23 cellular contexts compared by ENCODE assay signal in the genomic region with DNA sequence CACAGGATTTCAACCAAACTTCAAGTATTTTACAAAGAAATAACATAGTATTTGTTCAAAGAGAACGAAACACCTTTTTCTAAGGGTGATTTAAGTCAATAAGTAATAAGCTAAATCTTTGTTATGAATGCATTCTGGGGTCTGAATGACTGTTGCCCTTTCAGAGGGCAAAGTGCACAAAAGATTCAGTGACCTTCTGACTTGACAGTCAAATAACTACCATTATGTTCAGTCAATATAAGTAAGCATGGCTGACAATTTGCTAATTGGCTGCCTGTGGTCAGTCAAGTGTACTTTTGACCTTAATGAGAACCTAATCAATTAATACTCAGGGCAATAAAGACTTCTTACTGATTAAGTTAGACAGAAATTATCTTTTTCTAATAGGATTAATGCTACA.
"Had no signal": no experiment of that assay in that cellular context is flagged by ENCODE, and none has a peak within 500 bp of the region (broad histone marks: within the 10 kb centered on the region; RNA-seq: fewer than 3 reads in every experiment).

No MANE protein-coding gene starts in this region.

- ATAC-seq: activated T-helper 17 cell treated with anti-CD3 and anti-CD28 coated beads, Interleukin-2, amount 50 U/mL, for 72 hours; T-helper 17 cell had no signal

- H3K4me2 ChIP-seq: KMS-11 had no signal

- H3K9ac ChIP-seq: KMS-11 had no signal

- DNase-seq: activated B cell treated with CpG ODN at 0.5 μM for 24 hours; activated CD4-positive, alpha-beta memory T cell treated with anti-CD3 and anti-CD28 coated beads, Interleukin-2, amount 10 ng/mL, durations not matched to agents 7 days and 5 days; activated CD4-positive, alpha-beta T cell treated with anti-CD3 and anti-CD28 coated beads, Interleukin-2, amount 10 ng/mL, durations not matched to agents 7 days and 5 days; activated gamma-delta T cell; activated naive CD4-positive, alpha-beta T cell treated with anti-CD3 and anti-CD28 coated beads, Interleukin-2, amount 10 ng/mL, durations not matched to agents 7 days and 5 days; activated naive CD8-positive, alpha-beta T cell treated with anti-CD3 and anti-CD28 coated beads for 36 hours; activated T-cell treated with anti-CD3 and anti-CD28 coated beads for 4 hours; activated T-cell treated with anti-CD3 and anti-CD28 coated beads, Interleukin-2, amount 50 U/mL, for 48 hours; brain microvascular endothelial cell; cerebellar nuclear complex; MM.1S; NCI-H1105; NCI-H1436 treated with DMSO at 0.1 percent for 48 hours; NCI-H187; NCI-H2081 treated with DMSO at 0.1 percent for 48 hours; NCI-H446; NCI-H524; NCI-H748 treated with DMSO at 0.1 percent for 48 hours; SIG-M5; T-helper 17 cell; T-helper 9 cell had no signal

- H3K36me3 ChIP-seq: brain microvascular endothelial cell had no signal

- H3K27me3 ChIP-seq: brain microvascular endothelial cell had no signal

- H3K27ac ChIP-seq: brain microvascular endothelial cell, KMS-11 had no signal
